ENCODE assay signal across 9 cellular contexts in the genomic region with DNA sequence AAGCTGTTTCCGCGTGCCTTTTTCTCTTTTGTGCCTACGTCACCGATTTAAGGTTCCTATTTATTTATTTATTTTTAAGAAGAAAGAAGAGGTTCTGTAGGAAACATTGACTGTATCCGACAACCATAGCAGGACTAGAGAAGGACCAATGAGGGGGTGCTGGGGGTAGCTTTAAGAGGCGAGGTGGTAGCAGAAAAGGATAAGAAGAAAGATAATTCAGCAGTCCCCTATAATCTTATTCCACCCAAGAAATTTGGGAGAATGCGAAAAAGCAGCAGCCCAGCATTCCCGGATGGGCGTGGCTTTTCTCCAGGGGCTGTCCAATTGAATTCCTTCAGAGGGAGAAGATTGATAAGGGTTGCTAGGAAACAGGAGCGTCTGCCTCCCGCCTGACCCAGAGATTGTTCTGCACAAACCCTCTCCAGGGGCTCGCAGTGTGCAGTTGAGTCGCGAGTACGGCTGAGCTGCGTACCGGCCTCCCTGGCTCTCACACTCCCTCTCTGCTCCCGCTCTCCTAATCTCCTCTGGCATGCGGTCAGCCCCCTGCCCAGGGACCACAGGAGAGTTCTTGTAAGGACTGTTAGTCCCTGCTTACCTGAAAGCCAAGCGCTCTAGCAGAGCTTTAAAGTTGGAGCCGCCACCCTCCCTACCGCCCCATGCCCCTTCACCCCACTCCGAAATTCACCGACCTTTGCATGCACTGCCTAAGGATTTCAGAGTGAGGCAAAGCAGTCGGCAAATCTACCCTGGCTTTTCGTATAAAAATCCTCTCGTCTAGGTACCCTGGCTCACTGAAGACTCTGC. TPM values are rescaled to one million over a fixed set of nuclear protein-coding genes. Genes with fewer than 3 reads are reported as not detected.
DNase-seq lines count a peak whose midpoint lies in the region; ATAC-seq and TF ChIP-seq lines count a peak whose summit lies in the region.
"Had no signal": no experiment of that assay in that cellular context is flagged by ENCODE, and none has a peak within 500 bp of the region (broad histone marks: within the 10 kb centered on the region; RNA-seq: fewer than 3 reads in every experiment).

GRM3 (plus strand) TSS at position 432 of the 804 bp plus-strand sequence. CDS start 121,237 bp downstream, outside the sequence.

- no peaks in the 10 kb centered on the region for H3K27me3 ChIP-seq in dorsolateral prefrontal cortex
- H3K27me3 ChIP-seq in tibial nerve, result peaks cover 0 to 34% of the 10 kb centered on the region in 2 donors

- peak within 1 kb of the TSS; percentile 76 to 99 (median 96) for H3K27ac ChIP-seq in dorsolateral prefrontal cortex
- no peak within 1 kb of the TSS for H3K27ac ChIP-seq in tibial nerve

- peak in 4 of 56 donors; percentile 3 to 13 (median 7) for TF ChIP-seq CTCF in dorsolateral prefrontal cortex (IDR thresholded peaks at IDR 0.05 in 54 of 56, conservative IDR thresholded peaks at IDR 0.05 in 2 of 56; ENCODE audit: low read depth in 1 of 56, partially characterized antibody in 56 of 56)
- TF ChIP-seq CTCF in tibial nerve (IDR thresholded peaks at IDR 0.05), result no peak

- DNase-seq in NCI-H146 (lab: John Stamatoyannopoulos, UW), result peak; percentile 7
- DNase-seq in NCI-H146 treated with DMSO at 0.1 percent for 48 hours (lab: John Stamatoyannopoulos, UW; ENCODE audit: unreplicated experiment), result no peak
- DNase-seq in dorsolateral prefrontal cortex, result peak; percentile 42 to 92 (median 90)
- DNase-seq in midbrain (lab: John Stamatoyannopoulos, UW), result peak; percentile 78
- no peak for DNase-seq in tibial nerve (ENCODE audit: low spot score in 2 of 2)
- DNase-seq in activated gamma-delta T cell treated with Interleukin-2 at 50 U/mL for 16 hours, result no peak
- DNase-seq in activated CD8-positive, alpha-beta memory T cell treated with anti-CD3 and anti-CD28 coated beads, Interleukin-2, amount 10 ng/mL, durations not matched to agents 7 days and 5 days, result no peak
- DNase-seq: activated CD4-positive, alpha-beta T cell treated with anti-CD3 and anti-CD28 coated beads for 1 hour had no signal

- no peaks in the 10 kb centered on the region for H3K36me3 ChIP-seq in tibial nerve

- H3K9me3 ChIP-seq in tibial nerve, result no peaks in the 10 kb centered on the region

- H3K9me3 Mint-ChIP-seq in activated CD8-positive, alpha-beta memory T cell treated with anti-CD3 and anti-CD28 coated beads, Interleukin-2, amount 10 ng/mL, durations not matched to agents 7 days and 5 days (ENCODE audit: low read depth), result no peaks in the 10 kb centered on the region

- no peak for ATAC-seq in activated CD8-positive, alpha-beta memory T cell treated with anti-CD3 and anti-CD28 coated beads, Interleukin-2, amount 10 ng/mL, durations not matched to agents 7 days and 5 days
- no peak for ATAC-seq in GM19023 (IDR thresholded peaks at IDR 0.05; ENCODE audit: unreplicated experiment)

- H3K4me3 Mint-ChIP-seq in activated CD8-positive, alpha-beta memory T cell treated with anti-CD3 and anti-CD28 coated beads, Interleukin-2, amount 10 ng/mL, durations not matched to agents 7 days and 5 days, result no peak within 1 kb of the TSS

- intact Hi-C loops in dorsolateral prefrontal cortex (cut with DNase I), result loop anchor here (5.0 to 10.0 kb wide), 3 partner anchors 61 to 174 kb away; no protein-coding TSS in a partner anchor

- 1 to 3% methylated on average over 20 to 25 of the region's 27 CpGs for WGBS in tibial nerve, 2 donors

- TF ChIP-seq EP300 in tibial nerve (IDR thresholded peaks at IDR 0.05), result no peak

- H3K27ac Mint-ChIP-seq in activated CD8-positive, alpha-beta memory T cell treated with anti-CD3 and anti-CD28 coated beads, Interleukin-2, amount 10 ng/mL, durations not matched to agents 7 days and 5 days, result no peak within 1 kb of the TSS

- CTCF ChIA-PET in activated CD8-positive, alpha-beta memory T cell treated with anti-CD3 and anti-CD28 coated beads, Interleukin-2, amount 10 ng/mL, durations not matched to agents 7 days and 5 days (lab: Charles Lee), result no interaction called here

- no peak for TF ChIP-seq POLR2A in tibial nerve (IDR thresholded peaks at IDR 0.05)

- peaks cover 0 to 22% (median 3%) of the 10 kb centered on the region in 4 donors for H3K4me1 ChIP-seq in tibial nerve

- no peaks in the 10 kb centered on the region for H3K36me3 Mint-ChIP-seq in activated CD8-positive, alpha-beta memory T cell treated with anti-CD3 and anti-CD28 coated beads, Interleukin-2, amount 10 ng/mL, durations not matched to agents 7 days and 5 days

- H3K4me1 Mint-ChIP-seq in activated CD8-positive, alpha-beta memory T cell treated with anti-CD3 and anti-CD28 coated beads, Interleukin-2, amount 10 ng/mL, durations not matched to agents 7 days and 5 days, result no peaks in the 10 kb centered on the region

- peaks cover 26% of the 10 kb centered on the region for H3K27me3 Mint-ChIP-seq in activated CD8-positive, alpha-beta memory T cell treated with anti-CD3 and anti-CD28 coated beads, Interleukin-2, amount 10 ng/mL, durations not matched to agents 7 days and 5 days

- H3K4me3 ChIP-seq in dorsolateral prefrontal cortex (peak within 1 kb of the TSS; percentile 58 to 90 (median 75)), tibial nerve (peak within 1 kb of the TSS in 3 of 4 donors; percentile 3 to 40 (median 7))

RNA-seq across cellular contexts. Expression of gene GRM3, which starts in this region (rescaled TPM):
- total RNA-seq in dorsolateral prefrontal cortex, result 100 to 1,000 TPM in 15 of 120 experiments, 10 to 100 TPM in 105; 39.3 to 160 (median 71.7) TPM
- not detected for total RNA-seq in tibial nerve
- not detected for total RNA-seq in activated CD8-positive, alpha-beta memory T cell treated with anti-CD3 and anti-CD28 coated beads, Interleukin-2, amount 10 ng/mL, durations not matched to agents 7 days and 5 days

Comparison
In these comparisons a context has a peak if more than half of its experiments do, and no peak if none do; other contexts are left out.
1. RNA of gene GRM3 (total RNA-seq): 39.3 to 160 TPM in dorsolateral prefrontal cortex; not detected in tibial nerve and not detected in activated CD8-positive, alpha-beta memory T cell treated with anti-CD3 and anti-CD28 coated beads, Interleukin-2, amount 10 ng/mL, durations not matched to agents 7 days and 5 days; every median in the first group is over 10 times any median in the second.
2. DNase-seq: peak in NCI-H146 (single experiment), dorsolateral prefrontal cortex (10 of 10) and midbrain (single experiment); none in NCI-H146 treated with DMSO at 0.1 percent for 48 hours (single experiment), tibial nerve (0 of 2), activated gamma-delta T cell treated with Interleukin-2 at 50 U/mL for 16 hours (single experiment) and activated CD8-positive, alpha-beta memory T cell treated with anti-CD3 and anti-CD28 coated beads, Interleukin-2, amount 10 ng/mL, durations not matched to agents 7 days and 5 days (single experiment).
3. H3K27ac ChIP-seq: peak in dorsolateral prefrontal cortex (59 of 59); none in tibial nerve (0 of 4).